ENCODE assay signal across 8 cellular contexts in genomic region chrX:13488706-13489105, GRCh38.
DNase-seq lines count a peak whose midpoint lies in the region; ATAC-seq and TF ChIP-seq lines count a peak whose summit lies in the region.

No MANE protein-coding gene starts in this region.

- WGBS in upper lobe of left lung, 2 donors, result 70 to 75% methylated on average over 5 of the region's 5 CpGs

- TF ChIP-seq POLR2A in breast epithelium (IDR thresholded peaks at IDR 0.05) (no peak), upper lobe of left lung (IDR thresholded peaks at IDR 0.05) (no peak)

- peak overlapping the region; percentile 29 for H3K27ac Mint-ChIP-seq in activated CD4-positive, alpha-beta T cell treated with anti-CD3 and anti-CD28 coated beads, Interleukin-2, amount 10 ng/mL, durations not matched to agents 24 days and 14 days
- peak overlapping the region; percentile 96 to 99 (median 98) for H3K27ac Mint-ChIP-seq in nephron

- H3K4me1 Mint-ChIP-seq in activated CD4-positive, alpha-beta T cell treated with anti-CD3 and anti-CD28 coated beads, Interleukin-2, amount 10 ng/mL, durations not matched to agents 24 days and 14 days, result peaks cover 20% of the 10 kb centered on the region
- peaks cover 43% of the 10 kb centered on the region for H3K4me1 Mint-ChIP-seq in nephron

- no peak for DNase-seq in activated CD4-positive, alpha-beta T cell treated with anti-CD3 and anti-CD28 coated beads, Interleukin-2, amount 10 ng/mL, durations not matched to agents 24 days and 14 days
- DNase-seq in activated CD4-positive, alpha-beta T cell treated with anti-CD3 and anti-CD28 coated beads for 1 hour, result no peak
- DNase-seq in breast epithelium (ENCODE audit: low spot score in 2 of 2) (no peak), upper lobe of left lung (no peak), SIG-M5 (lab: John Stamatoyannopoulos, UW) (no peak), DMS79 (lab: John Stamatoyannopoulos, UW) (no peak)
- DNase-seq in activated T-cell treated with anti-CD3 and anti-CD28 coated beads, Interleukin-2, amount 50 U/mL, for 48 hours, result no peak

- TF ChIP-seq EP300 in upper lobe of left lung (IDR thresholded peaks at IDR 0.05), result no peak

- peaks cover 0 to 43% of the 10 kb centered on the region in 2 donors for H3K27me3 ChIP-seq in breast epithelium
- no peaks in the 10 kb centered on the region for H3K27me3 ChIP-seq in upper lobe of left lung

- no peaks in the 10 kb centered on the region for H3K36me3 Mint-ChIP-seq in activated CD4-positive, alpha-beta T cell treated with anti-CD3 and anti-CD28 coated beads, Interleukin-2, amount 10 ng/mL, durations not matched to agents 24 days and 14 days (ENCODE audit: low read depth)
- no peaks in the 10 kb centered on the region for H3K36me3 Mint-ChIP-seq in nephron (ENCODE audit: low read depth)

- H3K9me3 ChIP-seq in breast epithelium (no peaks in the 10 kb centered on the region), upper lobe of left lung (no peaks in the 10 kb centered on the region)

- intact Hi-C loops in activated CD4-positive, alpha-beta T cell treated with anti-CD3 and anti-CD28 coated beads, Interleukin-2, amount 10 ng/mL, durations not matched to agents 24 days and 14 days (cut with micrococcal nuclease), result loop anchor here (1.0 to 10.0 kb wide), 6 partner anchors 116 to 674 kb away; no protein-coding TSS in a partner anchor
- intact Hi-C loops in breast epithelium (cut with DNase I; ENCODE audit: low total_unique reads), result no loop called here

- H3K36me3 ChIP-seq in breast epithelium, result no peaks in the 10 kb centered on the region
- H3K36me3 ChIP-seq in upper lobe of left lung, result no peaks in the 10 kb centered on the region

- H3K27me3 Mint-ChIP-seq in activated CD4-positive, alpha-beta T cell treated with anti-CD3 and anti-CD28 coated beads, Interleukin-2, amount 10 ng/mL, durations not matched to agents 24 days and 14 days, result no peaks in the 10 kb centered on the region
- no peaks in the 10 kb centered on the region for H3K27me3 Mint-ChIP-seq in nephron (ENCODE audit: low read depth)

- H3K4me3 ChIP-seq in breast epithelium, result no peak overlapping the region
- no peak overlapping the region for H3K4me3 ChIP-seq in upper lobe of left lung

- H3K4me3 Mint-ChIP-seq in activated CD4-positive, alpha-beta T cell treated with anti-CD3 and anti-CD28 coated beads, Interleukin-2, amount 10 ng/mL, durations not matched to agents 24 days and 14 days, result no peak overlapping the region
- H3K4me3 Mint-ChIP-seq in nephron, result no peak overlapping the region

- ATAC-seq in upper lobe of left lung (ENCODE audit: low FRiP score in 2 of 2), result no peak

- H3K4me1 ChIP-seq in breast epithelium (no peaks in the 10 kb centered on the region), upper lobe of left lung (peaks cover 7 to 12% (median 10%) of the 10 kb centered on the region in 4 donors)

- H3K9me3 Mint-ChIP-seq in activated CD4-positive, alpha-beta T cell treated with anti-CD3 and anti-CD28 coated beads, Interleukin-2, amount 10 ng/mL, durations not matched to agents 24 days and 14 days, result no peaks in the 10 kb centered on the region
- H3K9me3 Mint-ChIP-seq in nephron, result peaks cover 3% of the 10 kb centered on the region

- TF ChIP-seq CTCF in breast epithelium (IDR thresholded peaks at IDR 0.05) (no peak), nephron (IDR thresholded peaks at IDR 0.05; ENCODE audit: unreplicated experiment in 3 of 3) (no peak), upper lobe of left lung (IDR thresholded peaks at IDR 0.05) (no peak)

- peak overlapping the region; percentile 77 to 88 for H3K27ac ChIP-seq in breast epithelium
- H3K27ac ChIP-seq in upper lobe of left lung, result peak overlapping the region; percentile 43 to 74 (median 68)
